In the genomic region with DNA sequence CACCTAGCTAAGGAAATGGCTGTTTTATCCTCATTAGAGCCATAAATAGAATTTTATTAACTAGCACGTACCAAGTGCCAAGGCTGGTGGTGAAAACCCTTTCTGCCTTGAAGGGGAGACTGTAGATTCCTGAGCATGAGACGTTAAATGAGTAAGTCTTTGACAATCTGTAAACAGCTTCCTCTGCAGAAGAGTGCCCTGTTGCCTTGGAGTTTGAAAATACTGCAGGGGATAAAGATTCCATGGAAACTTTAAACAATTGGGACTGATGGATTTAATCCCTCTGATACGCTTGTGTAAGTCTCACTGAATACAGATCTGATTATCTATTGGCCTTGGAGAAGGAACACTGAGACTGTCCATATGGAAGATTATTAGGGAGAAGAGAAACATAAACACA, we compare ENCODE assay signal across 22 cellular contexts.
"Had no signal": no experiment of that assay in that cellular context is flagged by ENCODE, and none has a peak within 500 bp of the region (broad histone marks: within the 10 kb centered on the region; RNA-seq: fewer than 3 reads in every experiment).

No MANE protein-coding gene starts in this region.

- ATAC-seq: heart left ventricle; left lobe of liver; mucosa of descending colon; naive thymus-derived CD8-positive, alpha-beta T cell; right cardiac atrium had no signal

- H3K4me1 ChIP-seq: colonic mucosa, heart left ventricle, stomach, transverse colon had no signal

- H3K27ac ChIP-seq: colonic mucosa, heart left ventricle, ovary, stomach, thoracic aorta, transverse colon had no signal

- H3K4me3 ChIP-seq: colonic mucosa, heart left ventricle, mucosa of descending colon, ovary, stomach, thoracic aorta, transverse colon had no signal

- H3K27ac Mint-ChIP-seq: endodermal cell; naive thymus-derived CD8-positive, alpha-beta T cell had no signal

- DNase-seq: colonic mucosa; dermis blood vessel endothelial cell; effector CD4-positive, alpha-beta T cell; endodermal cell; erythroblast; foreskin melanocyte; heart left ventricle; hippocampal formation; mammary epithelial cell; mucosa of descending colon; naive thymus-derived CD8-positive, alpha-beta T cell; nucleus accumbens; ovary; right cardiac atrium; small intestine; stimulated activated CD4-positive, alpha-beta T cell treated with anti-CD3 and anti-CD28 coated beads, Interleukin-12 subunit alpha, Interleukin-12 subunit beta, amount 100 ng/mL, for 4 hours; stimulated activated naive CD4-positive, alpha-beta T cell; stomach; substantia nigra; transverse colon had no signal

- H3K4me1 Mint-ChIP-seq: naive thymus-derived CD8-positive, alpha-beta T cell had no signal

- H3K9me3 Mint-ChIP-seq: endodermal cell had no signal

- H3K27me3 ChIP-seq: colonic mucosa, heart left ventricle, ovary, stomach, transverse colon had no signal

- H3K36me3 ChIP-seq: colonic mucosa, heart left ventricle, ovary, stomach, thoracic aorta, transverse colon had no signal

- H3K4me3 Mint-ChIP-seq: endodermal cell; naive thymus-derived CD8-positive, alpha-beta T cell had no signal
